Comparison of ENCODE assay signal across 13 cellular contexts in the genomic region with DNA sequence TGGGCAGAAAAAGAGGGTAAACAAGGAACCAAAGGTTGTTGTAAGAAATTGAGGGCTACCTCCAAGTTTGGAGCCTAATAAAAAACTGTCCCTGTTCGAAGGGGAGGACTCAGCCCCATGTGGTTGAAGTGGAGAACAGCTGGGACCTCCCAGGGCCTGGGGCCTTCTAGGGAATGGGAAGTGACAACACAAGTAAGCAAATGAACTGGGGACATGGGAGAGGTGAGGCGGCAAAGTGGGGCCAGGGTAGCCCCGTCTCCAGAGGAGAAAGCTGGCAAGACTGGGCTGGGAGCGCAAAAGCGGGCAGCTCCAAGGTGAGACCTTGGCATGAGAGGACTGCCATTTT.
"Had no signal": no experiment of that assay in that cellular context is flagged by ENCODE, and none has a peak within 500 bp of the region (broad histone marks: within the 10 kb centered on the region; RNA-seq: fewer than 3 reads in every experiment).

No MANE protein-coding gene starts in this region.

- H3K4me3 ChIP-seq: dorsolateral prefrontal cortex, esophagus muscularis mucosa, left ventricle myocardium inferior, prostate gland, thoracic aorta had no signal

- H3K9me3 ChIP-seq: esophagus muscularis mucosa, left ventricle myocardium inferior, prostate gland, thoracic aorta had no signal

- H3K27me3 Mint-ChIP-seq: activated CD4-positive, alpha-beta T cell treated with anti-CD3 and anti-CD28 coated beads, Interleukin-2, amount 10 ng/mL, durations not matched to agents 7 days and 5 days; activated naive CD8-positive, alpha-beta T cell treated with anti-CD3 and anti-CD28 coated beads, Interleukin-2, amount 10 ng/mL, durations not matched to agents 7 days and 5 days; T-helper 17 cell had no signal

- H3K4me3 Mint-ChIP-seq: activated CD4-positive, alpha-beta T cell treated with anti-CD3 and anti-CD28 coated beads, Interleukin-2, amount 10 ng/mL, durations not matched to agents 7 days and 5 days; activated naive CD8-positive, alpha-beta T cell treated with anti-CD3 and anti-CD28 coated beads, Interleukin-2, amount 10 ng/mL, durations not matched to agents 7 days and 5 days; natural killer cell; T-helper 17 cell had no signal

- H3K36me3 ChIP-seq: esophagus muscularis mucosa, left ventricle myocardium inferior, prostate gland, thoracic aorta had no signal

- ATAC-seq: natural killer cell, T-helper 17 cell had no signal

- H3K27ac Mint-ChIP-seq: activated CD4-positive, alpha-beta T cell treated with anti-CD3 and anti-CD28 coated beads, Interleukin-2, amount 10 ng/mL, durations not matched to agents 7 days and 5 days; activated naive CD8-positive, alpha-beta T cell treated with anti-CD3 and anti-CD28 coated beads, Interleukin-2, amount 10 ng/mL, durations not matched to agents 7 days and 5 days; natural killer cell; T-helper 17 cell had no signal

- H3K36me3 Mint-ChIP-seq: natural killer cell had no signal

- H3K27ac ChIP-seq: dorsolateral prefrontal cortex, esophagus muscularis mucosa, left ventricle myocardium inferior, prostate gland, thoracic aorta had no signal

- H3K9me3 Mint-ChIP-seq: activated CD4-positive, alpha-beta T cell treated with anti-CD3 and anti-CD28 coated beads, Interleukin-2, amount 10 ng/mL, durations not matched to agents 7 days and 5 days; natural killer cell had no signal

- H3K4me1 Mint-ChIP-seq: activated CD4-positive, alpha-beta T cell treated with anti-CD3 and anti-CD28 coated beads, Interleukin-2, amount 10 ng/mL, durations not matched to agents 7 days and 5 days; activated naive CD8-positive, alpha-beta T cell treated with anti-CD3 and anti-CD28 coated beads, Interleukin-2, amount 10 ng/mL, durations not matched to agents 7 days and 5 days; natural killer cell had no signal

- DNase-seq: activated CD4-positive, alpha-beta T cell treated with anti-CD3 and anti-CD28 coated beads, Interleukin-2, amount 10 ng/mL, durations not matched to agents 7 days and 5 days; activated CD8-positive, alpha-beta memory T cell treated with anti-CD3 and anti-CD28 coated beads for 24 hours; activated naive CD8-positive, alpha-beta T cell treated with anti-CD3 and anti-CD28 coated beads, Interleukin-2, amount 10 ng/mL, durations not matched to agents 7 days and 5 days; dorsolateral prefrontal cortex; hypothalamus; kidney; left ventricle myocardium inferior; natural killer cell; occipital lobe; T-helper 17 cell had no signal

- H3K4me1 ChIP-seq: esophagus muscularis mucosa, prostate gland had no signal

- H3K27me3 ChIP-seq: dorsolateral prefrontal cortex, esophagus muscularis mucosa had no signal
